ENCODE assay signal across 23 cellular contexts in genomic region chr5:146588331-146588730, GRCh38.
DNase-seq lines count a peak whose midpoint lies in the region; ATAC-seq, FAIRE-seq and TF ChIP-seq lines count a peak whose summit lies in the region.
"Had no signal": no experiment of that assay in that cellular context is flagged by ENCODE, and none has a peak within 500 bp of the region (broad histone marks: within the 10 kb centered on the region; RNA-seq: fewer than 3 reads in every experiment).

No MANE protein-coding gene starts in this region.

- POLR2A ChIA-PET in BJ (lab: Charles Lee) (no interaction called here), K562 (lab: Yijun Ruan, JAX) (no interaction called here)

- FAIRE-seq in HTR-8/SVneo (lab: Jason Lieb, UNC) (no peak), K562 (lab: Jason Lieb, UNC) (no peak), islet of Langerhans (lab: Jason Lieb, UNC) (peak; percentile 13)
- FAIRE-seq: RCC 7860 had no signal

- no peaks in the 10 kb centered on the region for H4K20me1 ChIP-seq in K562 (replicated peaks; ENCODE audit: control insufficient read depth, insufficient read depth, low read length)

- H3K9ac ChIP-seq in K562 (ENCODE audit: insufficient read depth in 1 of 2, low read depth in 2 of 2, low read length in 2 of 2) = no peak overlapping the region
- H3K9ac ChIP-seq: neural progenitor cell had no signal

- no peak for TF ChIP-seq RAD21 in K562 (CRISPR knock-in tag; conservative IDR thresholded peaks at IDR 0.05 in 1 of 2, IDR thresholded peaks at IDR 0.05 in 1 of 2)

- DNase-seq in BJ (ENCODE audit: low read depth) = peak; percentile 21
- peak; percentile 35 for DNase-seq in HTR-8/SVneo (ENCODE audit: insufficient read length, low spot score)
- DNase-seq in K562 (ENCODE audit: extremely low read depth in 1 of 4, low spot score in 3 of 4) = peak in 1 of 4 experiments; percentile 11
- DNase-seq in Kasumi-1 (lab: John Stamatoyannopoulos, UW) = no peak
- no peak for DNase-seq in NCI-H748 treated with DMSO at 0.1 percent for 48 hours (lab: John Stamatoyannopoulos, UW)
- no peak for DNase-seq in NK-92 (lab: John Stamatoyannopoulos, UW; ENCODE audit: unreplicated experiment)
- DNase-seq in LoVo (ENCODE audit: low spot score) = no peak
- DNase-seq: activated CD8-positive, alpha-beta T cell treated with anti-CD3 and anti-CD28 coated beads for 36 hours; activated T-cell treated with anti-CD3 and anti-CD28 coated beads, Interleukin-2, amount 50 U/mL, for 1 hour; amniotic stem cell; CD8-positive, alpha-beta memory T cell; effector CD4-positive, alpha-beta T cell; esophagus squamous epithelium; H9; left ventricle myocardium inferior; stimulated activated naive CD4-positive, alpha-beta T cell treated with Interleukin-2 at 50 U/mL for 16 hours; T-helper 9 cell had no signal

- H3K27me3 ChIP-seq in BJ (ENCODE audit: control insufficient read depth, insufficient read depth, low read length) (no peaks in the 10 kb centered on the region), K562 (ENCODE audit: control insufficient read depth in 2 of 2, insufficient read depth in 2 of 2, low read length in 2 of 2) (no peaks in the 10 kb centered on the region)
- H3K27me3 ChIP-seq: esophagus squamous epithelium, neural progenitor cell, tibial nerve had no signal

- H3K4me1 ChIP-seq in K562 (replicated peaks in 1 of 2; ENCODE audit: control insufficient read depth in 2 of 2, insufficient read depth in 2 of 2, low read length in 2 of 2) = no peaks in the 10 kb centered on the region
- H3K4me1 ChIP-seq: left ventricle myocardium inferior, tibial nerve had no signal

- intact Hi-C loops in K562 (cut with micrococcal nuclease) = no loop called here

- H2AFZ ChIP-seq in K562 (ENCODE audit: low read depth, low read length) = no peak overlapping the region
- H2AFZ ChIP-seq: neural progenitor cell had no signal

- H3K4me3 ChIP-seq in BJ (ENCODE audit: low read depth, low read length) = no peak overlapping the region
- H3K4me3 ChIP-seq in K562 = no peak overlapping the region
- H3K4me3 ChIP-seq: esophagus squamous epithelium, left ventricle myocardium inferior, neural progenitor cell, SK-N-MC, skin epidermis, tibial nerve had no signal

- TF ChIP-seq POLR2A in K562 (conservative IDR thresholded peaks at IDR 0.05) = no peak

- H3K9me3 ChIP-seq in K562 (replicated peaks; ENCODE audit: control insufficient read depth, insufficient read depth, low read depth, low read length) = no peaks in the 10 kb centered on the region
- H3K9me3 ChIP-seq: esophagus squamous epithelium, left ventricle myocardium inferior, tibial nerve had no signal

- BruUV-seq in K562 (replicated peaks; lab: Mats Ljungman, UMichigan) = no TSS peak

- H3K36me3 ChIP-seq in BJ (ENCODE audit: control insufficient read depth, insufficient read depth, low read length) (no peaks in the 10 kb centered on the region), K562 (ENCODE audit: control insufficient read depth, insufficient read depth, low read length) (no peaks in the 10 kb centered on the region)
- H3K36me3 ChIP-seq: esophagus squamous epithelium, left ventricle myocardium inferior, neural progenitor cell had no signal

- no peaks in the 10 kb centered on the region for H3K9me1 ChIP-seq in K562 (ENCODE audit: control insufficient read depth, insufficient read depth, low read length)

- TF ChIP-seq EP300 in K562 (IDR thresholded peaks at IDR 0.05; ENCODE audit: low read length) = no peak

- CTCF ChIA-PET in BJ (lab: Yijun Ruan, JAX) (interaction anchor here (0.9 to 1.1 kb wide), 3 partner anchors 9 to 46 kb away, joined by 3 read pairs; no protein-coding TSS in a partner anchor), K562 (lab: Yijun Ruan, JAX; ENCODE audit: low intra/inter-chr PET ratio) (no interaction called here)

- no peak overlapping the region for H3K27ac ChIP-seq in K562 (ENCODE audit: extremely low read depth, low read depth, low read length)
- H3K27ac ChIP-seq: esophagus squamous epithelium, left ventricle myocardium inferior, neural progenitor cell, SK-N-MC, skin epidermis, tibial nerve had no signal

- ATAC-seq in K562 = no peak
- ATAC-seq: activated CD8-positive, alpha-beta T cell treated with anti-CD3 and anti-CD28 coated beads for 36 hours had no signal

- H3K79me2 ChIP-seq in K562 (ENCODE audit: control insufficient read depth, insufficient read depth, low read length) = no peaks in the 10 kb centered on the region

- TF ChIP-seq CTCF in BJ (IDR thresholded peaks at IDR 0.05; ENCODE audit: insufficient read depth, low read depth, low read length) = no peak
- TF ChIP-seq CTCF in K562 (IDR thresholded peaks at IDR 0.05 in 2 of 3, conservative IDR thresholded peaks at IDR 0.05 in 1 of 3; ENCODE audit: insufficient read depth in 2 of 3, low read depth in 1 of 3, low read length in 3 of 3) = no peak

- no peak overlapping the region for H3K4me2 ChIP-seq in K562 (ENCODE audit: insufficient read depth, low read length)
- H3K4me2 ChIP-seq: neural progenitor cell had no signal

- in situ Hi-C loops in K562 (cut with MboI) = no loop called here

TF ChIP-seq in K562, 482 proteins besides CTCF, POLR2A, EP300 and RAD21:
- TF ChIP-seq FOSL1 (tag; conservative IDR thresholded peaks at IDR 0.05) = peak; percentile 42; the same call in 1 of the 2 replicates
- TF ChIP-seq, protein P1, sequence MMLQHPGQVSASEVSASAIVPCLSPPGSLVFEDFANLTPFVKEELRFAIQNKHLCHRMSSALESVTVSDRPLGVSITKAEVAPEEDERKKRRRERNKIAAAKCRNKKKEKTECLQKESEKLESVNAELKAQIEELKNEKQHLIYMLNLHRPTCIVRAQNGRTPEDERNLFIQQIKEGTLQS (IDR thresholded peaks at IDR 0.05) = peak; percentile 69
- TF ChIP-seq, protein P1 (CRISPR knock-in tag; conservative IDR thresholded peaks at IDR 0.05) = no peak
- TF ChIP-seq NR3C1 (CRISPR knock-in tag; IDR thresholded peaks at IDR 0.05) = no peak
- TF ChIP-seq JUND (IDR thresholded peaks at IDR 0.05; ENCODE audit: borderline replicate concordance, low read depth, low read length) = peak; percentile 73
- TF ChIP-seq JUND (tag; IDR thresholded peaks at IDR 0.05; ENCODE audit: borderline replicate concordance, low read depth, low read length) = peak; percentile 83; the same call in 2 of the 3 replicates

Comparison
In these comparisons a context has a peak if more than half of its experiments do, and no peak if none do; other contexts are left out.
1. DNase-seq: peak in BJ (single experiment) and HTR-8/SVneo (single experiment); none in Kasumi-1 (0 of 2), NCI-H748 treated with DMSO at 0.1 percent for 48 hours (single experiment), NK-92 (single experiment) and LoVo (single experiment).